In the genomic region with DNA sequence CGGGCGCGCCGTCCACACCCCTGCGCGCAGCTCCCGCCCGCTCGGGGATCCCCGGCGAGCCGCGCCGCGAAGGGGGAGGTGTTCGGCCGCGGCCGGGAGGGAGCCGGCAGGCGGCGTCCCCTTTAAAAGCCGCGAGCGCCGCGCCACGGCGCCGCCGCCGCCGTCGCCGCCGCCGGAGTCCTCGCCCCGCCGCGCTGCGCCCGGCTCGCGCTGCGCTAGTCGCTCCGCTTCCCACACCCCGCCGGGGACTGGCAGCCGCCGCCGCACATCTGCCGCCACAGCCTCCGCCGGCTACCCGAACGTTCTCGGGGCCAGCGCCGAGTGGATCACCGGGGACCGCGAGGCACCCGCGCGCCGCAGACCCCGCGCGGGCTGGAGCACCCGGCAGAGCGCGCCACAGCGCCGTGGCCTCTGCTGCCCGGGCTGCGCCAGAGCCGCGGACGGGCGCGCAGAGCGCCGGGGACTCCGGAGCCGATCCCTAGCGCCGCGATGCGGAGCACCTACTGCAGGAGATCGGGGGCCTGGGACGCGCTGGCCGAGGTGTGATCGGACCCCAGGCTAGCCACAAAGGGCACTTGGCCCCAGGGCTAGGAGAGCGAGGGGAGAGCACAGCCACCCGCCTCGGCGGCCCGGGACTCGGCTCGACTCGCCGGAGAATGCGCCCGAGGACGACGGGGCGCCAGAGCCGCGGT, we compare ENCODE assay signal across 8 cellular contexts. TPM values are rescaled to one million over a fixed set of nuclear protein-coding genes. Genes with fewer than 3 reads are reported as not detected.
DNase-seq lines count a peak whose midpoint lies in the region; ATAC-seq and TF ChIP-seq lines count a peak whose summit lies in the region.

A gene (plus strand): TSS at position 151 of the 692 bp plus-strand sequence. CDS start 2,441 bp downstream, outside the sequence.

- peaks cover 0 to 47% (median 0%) of the 10 kb centered on the region in 9 donors for H3K27me3 ChIP-seq in heart left ventricle

- intact Hi-C loops in heart left ventricle (cut with DNase I), result loop anchor here in 8 of 10 donors (2.0 to 10.0 kb wide), 12 partner anchors 130 to 1955 kb away; no protein-coding TSS in a partner anchor

- no peak for TF ChIP-seq POLR2A in heart left ventricle (IDR thresholded peaks at IDR 0.05)

- 1 to 2% (median 1%) methylated on average over 34 to 112 of the region's 112 CpGs for WGBS in heart left ventricle, 4 donors

- CTCF ChIA-PET in HEK293 (lab: Yijun Ruan, JAX), result interaction anchor here (1.2 to 3.0 kb wide), 5 partner anchors 9 to 518 kb away, joined by 3 to 16 read pairs (median 9); no protein-coding TSS in a partner anchor

- ATAC-seq in heart left ventricle, result peak; percentile 58 to 85 (median 76)

- peak; percentile 41 for DNase-seq in SIG-M5 treated with dmso at 0.1 percent for 504 hours (lab: John Stamatoyannopoulos, UW; ENCODE audit: unreplicated experiment)
- no peak for DNase-seq in SIG-M5 (lab: John Stamatoyannopoulos, UW)
- peak; percentile 37 to 72 for DNase-seq in NCI-H1930 (lab: John Stamatoyannopoulos, UW)
- peak; percentile 32 for DNase-seq in activated naive CD8-positive, alpha-beta T cell treated with anti-CD3 and anti-CD28 coated beads for 36 hours
- peak; percentile 55 to 76 (median 63) for DNase-seq in heart left ventricle
- peak in 33 of 56 donors; percentile 23 to 76 (median 51) for DNase-seq in nucleus accumbens (lab: John Stamatoyannopoulos, UW)
- no peak for DNase-seq in activated CD4-positive, CD25-positive, alpha-beta regulatory T cell (lab: John Stamatoyannopoulos, UW)

- H3K27me3 Mint-ChIP-seq in activated naive CD8-positive, alpha-beta T cell treated with anti-CD3 and anti-CD28 coated beads for 36 hours, result peaks cover 72% of the 10 kb centered on the region

- H3K4me3 ChIP-seq in HEK293 (ENCODE audit: low read depth, low read length) (peak within 1 kb of the TSS; percentile 92), heart left ventricle (peak within 1 kb of the TSS; percentile 59 to 89 (median 75))

- TF ChIP-seq CTCF in HEK293 (tag by site-specific recombination; IDR thresholded peaks at IDR 0.05) (peak; percentile 14; the same call in 1 of the 2 replicates), heart left ventricle (IDR thresholded peaks at IDR 0.05) (peak in 1 of 12 donors; percentile 3)

- no peaks in the 10 kb centered on the region for H3K9me3 ChIP-seq in HEK293 (ENCODE audit: control insufficient read depth, insufficient read depth, low read depth, low read length)
- H3K9me3 ChIP-seq in heart left ventricle, result no peaks in the 10 kb centered on the region

- H3K27ac Mint-ChIP-seq in activated naive CD8-positive, alpha-beta T cell treated with anti-CD3 and anti-CD28 coated beads for 36 hours, result no peak within 1 kb of the TSS

- H3K27ac ChIP-seq in HEK293 (ENCODE audit: extremely low read depth, low read depth, low read length), result peak within 1 kb of the TSS; percentile 87; the same call in 1 of the 2 replicates
- peak within 1 kb of the TSS; percentile 19 to 82 (median 63) for H3K27ac ChIP-seq in heart left ventricle

- H3K4me1 ChIP-seq in HEK293 (ENCODE audit: control insufficient read depth, insufficient read depth, low read length) (no peaks in the 10 kb centered on the region), heart left ventricle (peaks cover 0 to 28% (median 8%) of the 10 kb centered on the region in 12 donors)

- H3K36me3 ChIP-seq in HEK293 (ENCODE audit: control insufficient read depth in 2 of 2, insufficient read depth in 1 of 2, low read length in 2 of 2), result peaks cover 0 to 18% of the 10 kb centered on the region in 2 experiments; a peak in 1 of 3 replicates
- H3K36me3 ChIP-seq in heart left ventricle, result no peaks in the 10 kb centered on the region

- POLR2A ChIA-PET in HEK293 (lab: Yijun Ruan, JAX), result interaction anchor here (0.7 to 1.2 kb wide), 6 partner anchors 49 to 131 kb away, joined by 3 to 5 read pairs (median 4); no protein-coding TSS in a partner anchor

- no peaks in the 10 kb centered on the region for H3K36me3 Mint-ChIP-seq in activated naive CD8-positive, alpha-beta T cell treated with anti-CD3 and anti-CD28 coated beads for 36 hours

- H3K9me3 Mint-ChIP-seq in activated naive CD8-positive, alpha-beta T cell treated with anti-CD3 and anti-CD28 coated beads for 36 hours, result no peaks in the 10 kb centered on the region

- peak within 1 kb of the TSS; percentile 4 for H3K4me3 Mint-ChIP-seq in activated naive CD8-positive, alpha-beta T cell treated with anti-CD3 and anti-CD28 coated beads for 36 hours

- H3K4me1 Mint-ChIP-seq in activated naive CD8-positive, alpha-beta T cell treated with anti-CD3 and anti-CD28 coated beads for 36 hours, result no peaks in the 10 kb centered on the region

TF ChIP-seq in HEK293, 187 proteins besides CTCF, POLR2A, EP300 and RAD21 (continues in another document):
- TF ChIP-seq ZFP69B (tag by site-specific recombination; IDR thresholded peaks at IDR 0.05) (no peak), KLF16 (tag by site-specific recombination; IDR thresholded peaks at IDR 0.05) (no peak), ZBTB8A (tag by site-specific recombination; IDR thresholded peaks at IDR 0.05) (0 out of 2 replicates have a peak, but pooled peaks have one; percentile 17), ZNF350 (tag by site-specific recombination; IDR thresholded peaks at IDR 0.05) (no peak), HOXC10 (CRISPR knock-in tag; IDR thresholded peaks at IDR 0.05) (no peak), ZNF560 (tag by site-specific recombination; IDR thresholded peaks at IDR 0.05; ENCODE audit: borderline replicate concordance) (no peak), ZNF555 (tag by site-specific recombination; conservative IDR thresholded peaks at IDR 0.05) (no peak), ZSCAN30 (tag by site-specific recombination; IDR thresholded peaks at IDR 0.05) (no peak), ZBTB48 (tag by site-specific recombination; IDR thresholded peaks at IDR 0.05) (0 out of 2 replicates have a peak, but pooled peaks have one; percentile 15), ZBTB1 (tag by site-specific recombination; IDR thresholded peaks at IDR 0.05) (no peak), TCF7L2 (IDR thresholded peaks at IDR 0.05; ENCODE audit: borderline replicate concordance, low read depth, low read length) (peak; percentile 5; the same call in 1 of the 2 replicates), GLI4 (tag by site-specific recombination; IDR thresholded peaks at IDR 0.05) (no peak), ZNF391 (tag by site-specific recombination; IDR thresholded peaks at IDR 0.05; ENCODE audit: borderline replicate concordance, low read depth) (no peak), ZNF274 (IDR thresholded peaks at IDR 0.05; ENCODE audit: low read length) (no peak), ZNF274 (tag by site-specific recombination; IDR thresholded peaks at IDR 0.05; ENCODE audit: borderline replicate concordance) (no peak), ZNF585B (tag by site-specific recombination; IDR thresholded peaks at IDR 0.05) (no peak), ZBTB17 (tag by site-specific recombination; IDR thresholded peaks at IDR 0.05) (0 out of 2 replicates have a peak, but pooled peaks have one; percentile 29), ZNF202 (tag by site-specific recombination; IDR thresholded peaks at IDR 0.05; ENCODE audit: borderline replicate concordance) (no peak), ZNF658 (tag by site-specific recombination; IDR thresholded peaks at IDR 0.05) (no peak), ZNF530 (tag by site-specific recombination; IDR thresholded peaks at IDR 0.05; ENCODE audit: low read depth) (no peak)
- TF ChIP-seq, protein P1, sequence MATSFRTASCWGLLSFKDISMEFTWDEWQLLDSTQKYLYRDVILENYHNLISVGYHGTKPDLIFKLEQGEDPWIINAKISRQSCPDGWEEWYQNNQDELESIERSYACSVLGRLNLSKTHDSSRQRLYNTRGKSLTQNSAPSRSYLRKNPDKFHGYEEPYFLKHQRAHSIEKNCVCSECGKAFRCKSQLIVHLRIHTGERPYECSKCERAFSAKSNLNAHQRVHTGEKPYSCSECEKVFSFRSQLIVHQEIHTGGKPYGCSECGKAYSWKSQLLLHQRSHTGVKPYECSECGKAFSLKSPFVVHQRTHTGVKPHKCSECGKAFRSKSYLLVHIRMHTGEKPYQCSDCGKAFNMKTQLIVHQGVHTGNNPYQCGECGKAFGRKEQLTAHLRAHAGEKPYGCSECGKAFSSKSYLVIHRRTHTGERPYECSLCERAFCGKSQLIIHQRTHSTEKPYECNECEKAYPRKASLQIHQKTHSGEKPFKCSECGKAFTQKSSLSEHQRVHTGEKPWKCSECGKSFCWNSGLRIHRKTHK (tag by site-specific recombination; IDR thresholded peaks at IDR 0.05), result no peak
- TF ChIP-seq, protein P2, sequence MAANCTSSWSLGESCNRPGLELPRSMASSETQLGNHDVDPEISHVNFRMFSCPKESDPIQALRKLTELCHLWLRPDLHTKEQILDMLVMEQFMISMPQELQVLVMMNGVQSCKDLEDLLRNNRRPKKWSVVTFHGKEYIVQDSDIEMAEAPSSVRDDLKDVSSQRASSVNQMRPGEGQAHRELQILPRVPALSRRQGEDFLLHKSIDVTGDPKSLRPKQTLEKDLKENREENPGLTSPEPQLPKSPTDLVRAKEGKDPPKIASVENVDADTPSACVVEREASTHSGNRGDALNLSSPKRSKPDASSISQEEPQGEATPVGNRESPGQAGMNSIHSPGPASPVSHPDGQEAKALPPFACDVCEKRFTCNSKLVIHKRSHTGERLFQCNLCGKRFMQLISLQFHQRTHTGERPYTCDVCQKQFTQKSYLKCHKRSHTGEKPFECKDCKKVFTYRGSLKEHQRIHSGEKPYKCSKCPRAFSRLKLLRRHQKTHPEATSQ (tag by site-specific recombination; IDR thresholded peaks at IDR 0.05), result no peak
- TF ChIP-seq, protein P3, sequence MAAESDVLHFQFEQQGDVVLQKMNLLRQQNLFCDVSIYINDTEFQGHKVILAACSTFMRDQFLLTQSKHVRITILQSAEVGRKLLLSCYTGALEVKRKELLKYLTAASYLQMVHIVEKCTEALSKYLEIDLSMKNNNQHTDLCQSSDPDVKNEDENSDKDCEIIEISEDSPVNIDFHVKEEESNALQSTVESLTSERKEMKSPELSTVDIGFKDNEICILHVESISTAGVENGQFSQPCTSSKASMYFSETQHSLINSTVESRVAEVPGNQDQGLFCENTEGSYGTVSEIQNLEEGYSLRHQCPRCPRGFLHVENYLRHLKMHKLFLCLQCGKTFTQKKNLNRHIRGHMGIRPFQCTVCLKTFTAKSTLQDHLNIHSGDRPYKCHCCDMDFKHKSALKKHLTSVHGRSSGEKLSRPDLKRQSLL (tag by site-specific recombination; IDR thresholded peaks at IDR 0.05), result peak; percentile 15; the same call in 1 of the 2 replicates

RNA-seq across cellular contexts. Expression of the gene that starts here (rescaled TPM):
- total RNA-seq in activated naive CD8-positive, alpha-beta T cell treated with anti-CD3 and anti-CD28 coated beads for 36 hours, result not detected
- 1 to 10 TPM in 7 of 9 donors, under 1 TPM in 2; 0.72 to 6.2 (median 2.3) TPM for total RNA-seq in heart left ventricle
- polyA plus RNA-seq in heart left ventricle, result 1 to 10 TPM in 1 of 2 donors, under 1 TPM in 1; 0.91 to 1.1 TPM

Comparison
In these comparisons a context has a peak if more than half of its experiments do, and no peak if none do; other contexts are left out.
1. DNase-seq: peak in SIG-M5 treated with dmso at 0.1 percent for 504 hours (single experiment), NCI-H1930 (2 of 2), heart left ventricle (5 of 5) and nucleus accumbens (33 of 56); none in SIG-M5 (single experiment) and activated CD4-positive, CD25-positive, alpha-beta regulatory T cell (0 of 4).
2. Peak in DNase-seq in activated naive CD8-positive, alpha-beta T cell treated with anti-CD3 and anti-CD28 coated beads for 36 hours; RNA of the gene not detected or under 1 TPM.